1 cellular context compared by ENCODE assay signal in the genomic region with DNA sequence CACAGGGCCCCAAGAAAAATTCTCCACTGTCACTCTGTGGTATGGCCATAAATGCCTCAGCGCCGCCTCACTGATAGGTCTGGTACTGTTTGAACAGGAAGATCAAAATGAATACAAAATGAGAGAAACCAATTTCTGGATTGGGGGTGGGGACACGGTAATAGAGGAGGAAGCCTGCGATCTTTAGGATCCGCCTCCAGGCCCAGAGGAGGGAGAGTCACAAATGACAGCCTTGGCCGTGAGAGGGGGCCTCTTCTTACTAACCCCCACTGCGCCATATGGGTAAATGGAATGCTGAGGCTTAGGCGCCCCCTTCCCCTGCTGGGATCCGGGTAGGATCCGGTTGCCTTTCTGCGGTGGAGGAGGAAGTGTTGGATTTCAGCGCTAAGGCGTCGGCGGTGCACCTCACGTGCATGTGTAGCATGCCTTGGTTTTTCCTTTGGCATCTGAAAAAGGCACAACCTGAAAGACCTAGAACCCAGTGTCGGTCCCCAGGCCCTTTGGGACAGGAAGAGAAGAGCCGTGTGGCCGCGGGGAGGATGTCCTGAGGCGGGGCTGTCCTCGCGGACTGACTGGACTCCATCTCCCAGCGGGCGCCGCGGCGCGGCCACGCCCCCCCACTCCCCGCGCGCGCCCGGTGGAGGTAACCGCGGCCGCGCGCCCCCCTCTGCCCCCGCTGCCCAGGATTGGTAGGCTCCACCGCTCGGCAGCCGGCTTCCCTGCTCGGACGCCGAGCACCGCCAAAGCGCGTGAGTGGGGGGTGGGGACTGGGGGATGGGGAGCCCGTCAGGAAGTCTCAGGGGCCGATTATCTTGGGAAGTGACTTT.
TF ChIP-seq lines count a peak whose summit lies in the region.

No MANE protein-coding gene starts in this region.

TF ChIP-seq in neural cell, 6 proteins besides CTCF, POLR2A, EP300 and RAD21:
- TF ChIP-seq SMC3 (conservative IDR thresholded peaks at IDR 0.05; ENCODE audit: poor library complexity) (peak; percentile 20), MXI1 (conservative IDR thresholded peaks at IDR 0.05; ENCODE audit: poor library complexity, severe bottlenecking) (peak; percentile 91), TAF1 (IDR thresholded peaks at IDR 0.05; ENCODE audit: low read depth) (peak; percentile 44), EZH2 (IDR thresholded peaks at IDR 0.05; ENCODE audit: borderline replicate concordance, insufficient read depth, low read length, poor library complexity, severe bottlenecking) (no peak), POLR2AphosphoS5 (IDR thresholded peaks at IDR 0.05) (peak; percentile 33)
- TF ChIP-seq, protein P1, sequence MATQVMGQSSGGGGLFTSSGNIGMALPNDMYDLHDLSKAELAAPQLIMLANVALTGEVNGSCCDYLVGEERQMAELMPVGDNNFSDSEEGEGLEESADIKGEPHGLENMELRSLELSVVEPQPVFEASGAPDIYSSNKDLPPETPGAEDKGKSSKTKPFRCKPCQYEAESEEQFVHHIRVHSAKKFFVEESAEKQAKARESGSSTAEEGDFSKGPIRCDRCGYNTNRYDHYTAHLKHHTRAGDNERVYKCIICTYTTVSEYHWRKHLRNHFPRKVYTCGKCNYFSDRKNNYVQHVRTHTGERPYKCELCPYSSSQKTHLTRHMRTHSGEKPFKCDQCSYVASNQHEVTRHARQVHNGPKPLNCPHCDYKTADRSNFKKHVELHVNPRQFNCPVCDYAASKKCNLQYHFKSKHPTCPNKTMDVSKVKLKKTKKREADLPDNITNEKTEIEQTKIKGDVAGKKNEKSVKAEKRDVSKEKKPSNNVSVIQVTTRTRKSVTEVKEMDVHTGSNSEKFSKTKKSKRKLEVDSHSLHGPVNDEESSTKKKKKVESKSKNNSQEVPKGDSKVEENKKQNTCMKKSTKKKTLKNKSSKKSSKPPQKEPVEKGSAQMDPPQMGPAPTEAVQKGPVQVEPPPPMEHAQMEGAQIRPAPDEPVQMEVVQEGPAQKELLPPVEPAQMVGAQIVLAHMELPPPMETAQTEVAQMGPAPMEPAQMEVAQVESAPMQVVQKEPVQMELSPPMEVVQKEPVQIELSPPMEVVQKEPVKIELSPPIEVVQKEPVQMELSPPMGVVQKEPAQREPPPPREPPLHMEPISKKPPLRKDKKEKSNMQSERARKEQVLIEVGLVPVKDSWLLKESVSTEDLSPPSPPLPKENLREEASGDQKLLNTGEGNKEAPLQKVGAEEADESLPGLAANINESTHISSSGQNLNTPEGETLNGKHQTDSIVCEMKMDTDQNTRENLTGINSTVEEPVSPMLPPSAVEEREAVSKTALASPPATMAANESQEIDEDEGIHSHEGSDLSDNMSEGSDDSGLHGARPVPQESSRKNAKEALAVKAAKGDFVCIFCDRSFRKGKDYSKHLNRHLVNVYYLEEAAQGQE (IDR thresholded peaks at IDR 0.05; ENCODE audit: borderline replicate concordance) = no peak
